1 cellular context compared by ENCODE assay signal in the genomic region with DNA sequence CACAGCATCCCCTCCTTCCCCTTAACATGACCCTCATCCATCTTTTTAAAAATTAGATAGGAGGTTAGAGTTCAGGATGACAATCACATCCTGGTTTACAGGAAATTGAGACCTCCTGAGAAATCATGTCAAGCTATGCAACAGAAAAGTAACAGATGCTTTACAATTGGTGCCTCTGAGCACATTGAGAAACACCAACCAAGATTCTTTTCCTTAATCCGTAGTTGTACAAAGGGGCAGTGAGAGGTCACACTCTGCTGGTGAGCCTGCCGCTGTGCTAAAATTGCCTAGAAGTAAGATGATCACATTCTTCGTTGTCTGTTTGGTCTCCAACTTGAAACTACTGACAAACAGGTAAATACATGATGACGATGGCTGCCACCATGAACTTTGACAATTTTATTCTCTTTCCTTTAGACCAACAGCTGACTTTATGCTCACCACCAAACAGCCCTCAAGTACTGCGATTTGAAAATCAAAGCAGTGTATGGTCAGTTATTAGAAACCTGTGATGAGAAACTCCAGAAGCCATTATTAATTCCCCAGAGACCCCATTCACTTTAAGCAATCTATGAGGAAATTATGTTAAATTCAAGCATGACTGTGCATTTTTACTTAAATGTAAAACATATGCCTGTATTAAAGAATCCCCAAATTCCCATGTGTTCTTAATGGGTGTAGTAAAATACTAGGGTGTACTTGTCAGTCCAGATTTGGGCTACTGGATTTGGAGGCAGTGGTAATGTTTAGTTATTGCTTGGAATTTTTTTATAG.
TF ChIP-seq lines count a peak whose summit lies in the region.

No MANE protein-coding gene starts in this region.

TF ChIP-seq in HepG2, 621 proteins besides CTCF, POLR2A, EP300 and RAD21 (continued from another document):
- TF ChIP-seq, protein P1, sequence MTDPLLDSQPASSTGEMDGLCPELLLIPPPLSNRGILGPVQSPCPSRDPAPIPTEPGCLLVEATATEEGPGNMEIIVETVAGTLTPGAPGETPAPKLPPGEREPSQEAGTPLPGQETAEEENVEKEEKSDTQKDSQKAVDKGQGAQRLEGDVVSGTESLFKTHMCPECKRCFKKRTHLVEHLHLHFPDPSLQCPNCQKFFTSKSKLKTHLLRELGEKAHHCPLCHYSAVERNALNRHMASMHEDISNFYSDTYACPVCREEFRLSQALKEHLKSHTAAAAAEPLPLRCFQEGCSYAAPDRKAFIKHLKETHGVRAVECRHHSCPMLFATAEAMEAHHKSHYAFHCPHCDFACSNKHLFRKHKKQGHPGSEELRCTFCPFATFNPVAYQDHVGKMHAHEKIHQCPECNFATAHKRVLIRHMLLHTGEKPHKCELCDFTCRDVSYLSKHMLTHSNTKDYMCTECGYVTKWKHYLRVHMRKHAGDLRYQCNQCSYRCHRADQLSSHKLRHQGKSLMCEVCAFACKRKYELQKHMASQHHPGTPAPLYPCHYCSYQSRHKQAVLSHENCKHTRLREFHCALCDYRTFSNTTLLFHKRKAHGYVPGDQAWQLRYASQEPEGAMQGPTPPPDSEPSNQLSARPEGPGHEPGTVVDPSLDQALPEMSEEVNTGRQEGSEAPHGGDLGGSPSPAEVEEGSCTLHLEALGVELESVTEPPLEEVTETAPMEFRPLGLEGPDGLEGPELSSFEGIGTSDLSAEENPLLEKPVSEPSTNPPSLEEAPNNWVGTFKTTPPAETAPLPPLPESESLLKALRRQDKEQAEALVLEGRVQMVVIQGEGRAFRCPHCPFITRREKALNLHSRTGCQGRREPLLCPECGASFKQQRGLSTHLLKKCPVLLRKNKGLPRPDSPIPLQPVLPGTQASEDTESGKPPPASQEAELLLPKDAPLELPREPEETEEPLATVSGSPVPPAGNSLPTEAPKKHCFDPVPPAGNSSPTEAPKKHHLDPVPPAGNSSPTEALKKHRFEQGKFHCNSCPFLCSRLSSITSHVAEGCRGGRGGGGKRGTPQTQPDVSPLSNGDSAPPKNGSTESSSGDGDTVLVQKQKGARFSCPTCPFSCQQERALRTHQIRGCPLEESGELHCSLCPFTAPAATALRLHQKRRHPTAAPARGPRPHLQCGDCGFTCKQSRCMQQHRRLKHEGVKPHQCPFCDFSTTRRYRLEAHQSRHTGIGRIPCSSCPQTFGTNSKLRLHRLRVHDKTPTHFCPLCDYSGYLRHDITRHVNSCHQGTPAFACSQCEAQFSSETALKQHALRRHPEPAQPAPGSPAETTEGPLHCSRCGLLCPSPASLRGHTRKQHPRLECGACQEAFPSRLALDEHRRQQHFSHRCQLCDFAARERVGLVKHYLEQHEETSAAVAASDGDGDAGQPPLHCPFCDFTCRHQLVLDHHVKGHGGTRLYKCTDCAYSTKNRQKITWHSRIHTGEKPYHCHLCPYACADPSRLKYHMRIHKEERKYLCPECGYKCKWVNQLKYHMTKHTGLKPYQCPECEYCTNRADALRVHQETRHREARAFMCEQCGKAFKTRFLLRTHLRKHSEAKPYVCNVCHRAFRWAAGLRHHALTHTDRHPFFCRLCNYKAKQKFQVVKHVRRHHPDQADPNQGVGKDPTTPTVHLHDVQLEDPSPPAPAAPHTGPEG (CRISPR knock-in tag; IDR thresholded peaks at IDR 0.05) = no peak
- TF ChIP-seq NFE2L2 (IDR thresholded peaks at IDR 0.05; ENCODE audit: low read length) = peak; percentile 73; the same call in 1 of the 2 replicates
- TF ChIP-seq, protein P2, sequence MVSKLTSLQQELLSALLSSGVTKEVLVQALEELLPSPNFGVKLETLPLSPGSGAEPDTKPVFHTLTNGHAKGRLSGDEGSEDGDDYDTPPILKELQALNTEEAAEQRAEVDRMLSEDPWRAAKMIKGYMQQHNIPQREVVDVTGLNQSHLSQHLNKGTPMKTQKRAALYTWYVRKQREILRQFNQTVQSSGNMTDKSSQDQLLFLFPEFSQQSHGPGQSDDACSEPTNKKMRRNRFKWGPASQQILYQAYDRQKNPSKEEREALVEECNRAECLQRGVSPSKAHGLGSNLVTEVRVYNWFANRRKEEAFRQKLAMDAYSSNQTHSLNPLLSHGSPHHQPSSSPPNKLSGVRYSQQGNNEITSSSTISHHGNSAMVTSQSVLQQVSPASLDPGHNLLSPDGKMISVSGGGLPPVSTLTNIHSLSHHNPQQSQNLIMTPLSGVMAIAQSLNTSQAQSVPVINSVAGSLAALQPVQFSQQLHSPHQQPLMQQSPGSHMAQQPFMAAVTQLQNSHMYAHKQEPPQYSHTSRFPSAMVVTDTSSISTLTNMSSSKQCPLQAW (CRISPR knock-in tag; IDR thresholded peaks at IDR 0.05) = no peak
- TF ChIP-seq, protein P3, sequence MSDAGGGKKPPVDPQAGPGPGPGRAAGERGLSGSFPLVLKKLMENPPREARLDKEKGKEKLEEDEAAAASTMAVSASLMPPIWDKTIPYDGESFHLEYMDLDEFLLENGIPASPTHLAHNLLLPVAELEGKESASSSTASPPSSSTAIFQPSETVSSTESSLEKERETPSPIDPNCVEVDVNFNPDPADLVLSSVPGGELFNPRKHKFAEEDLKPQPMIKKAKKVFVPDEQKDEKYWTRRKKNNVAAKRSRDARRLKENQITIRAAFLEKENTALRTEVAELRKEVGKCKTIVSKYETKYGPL (CRISPR knock-in tag; IDR thresholded peaks at IDR 0.05) = no peak
- no peak for TF ChIP-seq ZNF234 (CRISPR knock-in tag; conservative IDR thresholded peaks at IDR 0.05)
- TF ChIP-seq, protein P4, sequence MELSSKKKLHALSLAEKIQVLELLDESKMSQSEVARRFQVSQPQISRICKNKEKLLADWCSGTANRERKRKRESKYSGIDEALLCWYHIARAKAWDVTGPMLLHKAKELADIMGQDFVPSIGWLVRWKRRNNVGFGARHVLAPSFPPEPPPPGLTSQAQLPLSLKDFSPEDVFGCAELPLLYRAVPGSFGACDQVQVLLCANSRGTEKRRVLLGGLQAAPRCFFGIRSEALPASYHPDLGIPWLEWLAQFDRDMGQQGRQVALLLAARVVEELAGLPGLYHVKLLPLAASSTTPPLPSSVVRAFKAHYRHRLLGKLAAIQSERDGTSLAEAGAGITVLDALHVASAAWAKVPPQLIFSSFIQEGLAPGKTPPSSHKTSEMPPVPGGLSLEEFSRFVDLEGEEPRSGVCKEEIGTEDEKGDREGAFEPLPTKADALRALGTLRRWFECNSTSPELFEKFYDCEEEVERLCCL (CRISPR knock-in tag; IDR thresholded peaks at IDR 0.05; ENCODE audit: borderline replicate concordance) = no peak
- 0 out of 4 replicates have a peak, but pooled peaks of 1 of the 2 experiments have one; percentile 6 for TF ChIP-seq MAFK (conservative IDR thresholded peaks at IDR 0.05 in 1 of 2, IDR thresholded peaks at IDR 0.05 in 1 of 2; ENCODE audit: low read length in 2 of 2)
- no peak for TF ChIP-seq ZNF570 (CRISPR knock-in tag; IDR thresholded peaks at IDR 0.05; ENCODE audit: borderline replicate concordance)
- no peak for TF ChIP-seq ERF (CRISPR knock-in tag; IDR thresholded peaks at IDR 0.05)
- TF ChIP-seq ZNF3 (CRISPR knock-in tag; IDR thresholded peaks at IDR 0.05) = no peak
